Comparison of ENCODE assay signal across 8 cellular contexts in the genomic region with DNA sequence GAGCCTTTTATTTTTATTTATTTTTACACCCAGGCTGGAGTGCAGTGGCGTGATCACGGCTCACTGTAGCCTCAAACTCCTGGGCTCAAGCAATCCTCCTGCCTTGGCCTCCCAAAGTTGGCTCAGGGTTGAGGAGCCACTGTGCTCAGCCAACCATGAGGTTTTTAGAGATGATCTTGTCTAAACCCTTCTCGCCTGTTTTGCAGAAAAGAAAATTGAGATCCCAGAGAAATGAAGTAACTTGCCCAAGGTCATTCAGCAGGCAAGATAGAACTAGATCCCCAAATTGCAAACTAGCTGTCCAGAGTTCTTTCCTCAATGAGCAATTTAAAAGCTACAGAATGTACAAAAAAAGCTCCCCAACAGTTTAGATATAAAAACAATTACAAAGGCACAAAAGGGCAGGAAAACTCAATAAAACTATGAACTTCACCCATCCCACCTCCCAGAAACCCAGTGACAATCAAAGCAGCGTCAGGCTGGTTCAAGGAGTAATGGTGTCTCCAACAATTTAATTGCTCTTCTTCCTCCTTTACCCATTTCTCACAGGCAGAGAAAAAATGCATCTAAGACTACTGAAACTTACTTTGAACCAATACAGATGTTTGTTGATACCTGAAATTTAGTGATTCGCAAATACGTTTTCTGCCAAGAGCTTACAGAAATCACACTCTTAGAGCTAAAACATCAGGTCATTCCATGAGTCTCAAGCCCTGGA. TPM values are rescaled to one million over a fixed set of nuclear protein-coding genes. Genes with fewer than 3 reads are reported as not detected.
A peak's percentile ranks its signal among the peaks of the same experiment; 100 is the strongest.
DNase-seq lines count a peak whose midpoint lies in the region; ATAC-seq and TF ChIP-seq lines count a peak whose summit lies in the region.

No MANE protein-coding gene starts in this region.

- no peaks in the 10 kb centered on the region for H3K9me3 ChIP-seq in cardiac muscle cell (ENCODE audit: low read depth)
- H3K9me3 ChIP-seq in mononuclear cell (ENCODE audit: low read depth, low read length), result no peaks in the 10 kb centered on the region
- H3K9me3 ChIP-seq in vagina, result no peaks in the 10 kb centered on the region

- TF ChIP-seq POLR2A in vagina (IDR thresholded peaks at IDR 0.05), result no peak

- ATAC-seq in HG03439 (IDR thresholded peaks at IDR 0.05; ENCODE audit: unreplicated experiment) (no peak), GM21515 (IDR thresholded peaks at IDR 0.05; ENCODE audit: unreplicated experiment) (no peak)

- H3K4me3 ChIP-seq in cardiac muscle cell (peak overlapping the region; percentile 78), mononuclear cell (ENCODE audit: low read length) (peak overlapping the region; percentile 73), vagina (peak overlapping the region; percentile 54 to 62)

- H3K27me3 ChIP-seq in cardiac muscle cell (no peaks in the 10 kb centered on the region), mononuclear cell (ENCODE audit: insufficient read depth, low read length) (peaks cover 17% of the 10 kb centered on the region), vagina (no peaks in the 10 kb centered on the region)

- TF ChIP-seq CTCF in cardiac muscle cell (IDR thresholded peaks at IDR 0.05; ENCODE audit: low read depth, low read length), result no peak
- no peak for TF ChIP-seq CTCF in vagina (IDR thresholded peaks at IDR 0.05)

- DNase-seq in cardiac muscle cell (ENCODE audit: low read depth in 1 of 2, low spot score in 1 of 2) (no peak), cardiac septum (ENCODE audit: low spot score) (no peak), dedifferentiated amniotic fluid mesenchymal stem cell (ENCODE audit: extremely low spot score) (peak; percentile 14), vagina (ENCODE audit: extremely low spot score in 2 of 2) (peak in 1 of 2 donors; percentile 70), iPS-NIHi11 (ENCODE audit: low spot score) (no peak)

- intact Hi-C loops in cardiac septum (cut with DNase I), result no loop called here
- intact Hi-C loops in vagina (cut with DNase I), result loop anchor here (1.0 kb wide), 1 partner anchor 46 kb away; no protein-coding TSS in a partner anchor

- H3K4me1 ChIP-seq in cardiac muscle cell (ENCODE audit: low read depth) (peaks cover 3% of the 10 kb centered on the region), mononuclear cell (ENCODE audit: insufficient read depth, low read length) (peaks cover 41% of the 10 kb centered on the region), vagina (peaks cover 38% of the 10 kb centered on the region)

- H3K36me3 ChIP-seq in cardiac muscle cell (no peaks in the 10 kb centered on the region), vagina (no peaks in the 10 kb centered on the region)

- peak overlapping the region; percentile 80 for H3K27ac ChIP-seq in cardiac muscle cell
- H3K27ac ChIP-seq in vagina, result peak overlapping the region; percentile 95

RNA-seq across cellular contexts. Expression of gene MYOF, which starts 0.8 kb away (rescaled TPM):
- total RNA-seq in cardiac muscle cell, result 18.1 and 22.4 TPM in 2 replicates
- 9.6 and 13.4 TPM in 2 replicates for polyA plus RNA-seq in cardiac muscle cell
- total RNA-seq in cardiac septum, result 82.5 TPM
- 5.2 TPM for total RNA-seq in mononuclear cell
- total RNA-seq in vagina, result 107 TPM

RNA-seq across cellular contexts. Expression of gene CEP55, which starts 15.0 kb away (rescaled TPM):
- total RNA-seq in cardiac muscle cell, result 2.8 and 23.8 TPM in 2 replicates
- 3.1 and 25.9 TPM in 2 replicates for polyA plus RNA-seq in cardiac muscle cell
- total RNA-seq in cardiac septum, result 0.13 TPM
- 0.42 TPM for total RNA-seq in mononuclear cell
- 3.2 TPM for total RNA-seq in vagina
